1 cellular context compared by ENCODE assay signal in the genomic region with DNA sequence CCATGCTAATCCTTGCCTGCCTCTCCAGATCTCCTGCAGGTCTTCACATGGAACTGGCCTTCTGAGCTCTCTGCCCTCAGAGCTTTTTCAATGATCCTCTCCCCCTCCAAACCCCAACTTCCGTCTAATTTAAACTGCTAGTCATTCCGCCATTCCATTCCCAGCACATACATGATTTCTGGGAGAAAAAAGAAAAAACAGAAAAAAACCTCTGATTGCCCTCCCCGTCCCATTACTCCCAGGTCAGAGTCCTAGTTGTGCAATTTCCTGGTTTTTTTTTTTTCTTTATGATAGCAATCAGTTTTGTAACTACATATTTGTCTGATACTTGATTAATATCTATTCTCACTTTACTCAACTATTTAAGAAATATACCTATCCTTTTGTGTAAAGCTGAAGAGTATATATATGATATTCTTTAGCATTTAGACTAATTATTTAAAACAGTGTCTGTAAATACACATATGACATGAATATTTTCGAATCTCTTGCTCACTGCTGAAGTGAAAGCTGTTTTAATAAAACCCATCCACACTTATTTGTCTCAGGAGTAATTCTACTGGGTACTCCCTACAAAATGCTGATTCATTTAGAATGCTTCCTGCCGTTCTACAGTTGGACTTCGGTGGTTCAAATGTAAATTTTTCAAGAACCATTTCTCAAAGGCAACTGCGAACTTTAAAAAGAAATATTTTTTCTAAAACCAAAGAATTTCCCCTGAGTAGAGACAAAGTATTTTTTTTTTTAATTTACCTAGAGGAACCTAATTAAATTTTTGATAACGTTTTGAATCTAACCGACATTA.
TF ChIP-seq lines count a peak whose summit lies in the region.

No MANE protein-coding gene starts in this region.

TF ChIP-seq in K562, 482 proteins besides CTCF, POLR2A, EP300 and RAD21 (continued from another document):
- TF ChIP-seq, protein P1, sequence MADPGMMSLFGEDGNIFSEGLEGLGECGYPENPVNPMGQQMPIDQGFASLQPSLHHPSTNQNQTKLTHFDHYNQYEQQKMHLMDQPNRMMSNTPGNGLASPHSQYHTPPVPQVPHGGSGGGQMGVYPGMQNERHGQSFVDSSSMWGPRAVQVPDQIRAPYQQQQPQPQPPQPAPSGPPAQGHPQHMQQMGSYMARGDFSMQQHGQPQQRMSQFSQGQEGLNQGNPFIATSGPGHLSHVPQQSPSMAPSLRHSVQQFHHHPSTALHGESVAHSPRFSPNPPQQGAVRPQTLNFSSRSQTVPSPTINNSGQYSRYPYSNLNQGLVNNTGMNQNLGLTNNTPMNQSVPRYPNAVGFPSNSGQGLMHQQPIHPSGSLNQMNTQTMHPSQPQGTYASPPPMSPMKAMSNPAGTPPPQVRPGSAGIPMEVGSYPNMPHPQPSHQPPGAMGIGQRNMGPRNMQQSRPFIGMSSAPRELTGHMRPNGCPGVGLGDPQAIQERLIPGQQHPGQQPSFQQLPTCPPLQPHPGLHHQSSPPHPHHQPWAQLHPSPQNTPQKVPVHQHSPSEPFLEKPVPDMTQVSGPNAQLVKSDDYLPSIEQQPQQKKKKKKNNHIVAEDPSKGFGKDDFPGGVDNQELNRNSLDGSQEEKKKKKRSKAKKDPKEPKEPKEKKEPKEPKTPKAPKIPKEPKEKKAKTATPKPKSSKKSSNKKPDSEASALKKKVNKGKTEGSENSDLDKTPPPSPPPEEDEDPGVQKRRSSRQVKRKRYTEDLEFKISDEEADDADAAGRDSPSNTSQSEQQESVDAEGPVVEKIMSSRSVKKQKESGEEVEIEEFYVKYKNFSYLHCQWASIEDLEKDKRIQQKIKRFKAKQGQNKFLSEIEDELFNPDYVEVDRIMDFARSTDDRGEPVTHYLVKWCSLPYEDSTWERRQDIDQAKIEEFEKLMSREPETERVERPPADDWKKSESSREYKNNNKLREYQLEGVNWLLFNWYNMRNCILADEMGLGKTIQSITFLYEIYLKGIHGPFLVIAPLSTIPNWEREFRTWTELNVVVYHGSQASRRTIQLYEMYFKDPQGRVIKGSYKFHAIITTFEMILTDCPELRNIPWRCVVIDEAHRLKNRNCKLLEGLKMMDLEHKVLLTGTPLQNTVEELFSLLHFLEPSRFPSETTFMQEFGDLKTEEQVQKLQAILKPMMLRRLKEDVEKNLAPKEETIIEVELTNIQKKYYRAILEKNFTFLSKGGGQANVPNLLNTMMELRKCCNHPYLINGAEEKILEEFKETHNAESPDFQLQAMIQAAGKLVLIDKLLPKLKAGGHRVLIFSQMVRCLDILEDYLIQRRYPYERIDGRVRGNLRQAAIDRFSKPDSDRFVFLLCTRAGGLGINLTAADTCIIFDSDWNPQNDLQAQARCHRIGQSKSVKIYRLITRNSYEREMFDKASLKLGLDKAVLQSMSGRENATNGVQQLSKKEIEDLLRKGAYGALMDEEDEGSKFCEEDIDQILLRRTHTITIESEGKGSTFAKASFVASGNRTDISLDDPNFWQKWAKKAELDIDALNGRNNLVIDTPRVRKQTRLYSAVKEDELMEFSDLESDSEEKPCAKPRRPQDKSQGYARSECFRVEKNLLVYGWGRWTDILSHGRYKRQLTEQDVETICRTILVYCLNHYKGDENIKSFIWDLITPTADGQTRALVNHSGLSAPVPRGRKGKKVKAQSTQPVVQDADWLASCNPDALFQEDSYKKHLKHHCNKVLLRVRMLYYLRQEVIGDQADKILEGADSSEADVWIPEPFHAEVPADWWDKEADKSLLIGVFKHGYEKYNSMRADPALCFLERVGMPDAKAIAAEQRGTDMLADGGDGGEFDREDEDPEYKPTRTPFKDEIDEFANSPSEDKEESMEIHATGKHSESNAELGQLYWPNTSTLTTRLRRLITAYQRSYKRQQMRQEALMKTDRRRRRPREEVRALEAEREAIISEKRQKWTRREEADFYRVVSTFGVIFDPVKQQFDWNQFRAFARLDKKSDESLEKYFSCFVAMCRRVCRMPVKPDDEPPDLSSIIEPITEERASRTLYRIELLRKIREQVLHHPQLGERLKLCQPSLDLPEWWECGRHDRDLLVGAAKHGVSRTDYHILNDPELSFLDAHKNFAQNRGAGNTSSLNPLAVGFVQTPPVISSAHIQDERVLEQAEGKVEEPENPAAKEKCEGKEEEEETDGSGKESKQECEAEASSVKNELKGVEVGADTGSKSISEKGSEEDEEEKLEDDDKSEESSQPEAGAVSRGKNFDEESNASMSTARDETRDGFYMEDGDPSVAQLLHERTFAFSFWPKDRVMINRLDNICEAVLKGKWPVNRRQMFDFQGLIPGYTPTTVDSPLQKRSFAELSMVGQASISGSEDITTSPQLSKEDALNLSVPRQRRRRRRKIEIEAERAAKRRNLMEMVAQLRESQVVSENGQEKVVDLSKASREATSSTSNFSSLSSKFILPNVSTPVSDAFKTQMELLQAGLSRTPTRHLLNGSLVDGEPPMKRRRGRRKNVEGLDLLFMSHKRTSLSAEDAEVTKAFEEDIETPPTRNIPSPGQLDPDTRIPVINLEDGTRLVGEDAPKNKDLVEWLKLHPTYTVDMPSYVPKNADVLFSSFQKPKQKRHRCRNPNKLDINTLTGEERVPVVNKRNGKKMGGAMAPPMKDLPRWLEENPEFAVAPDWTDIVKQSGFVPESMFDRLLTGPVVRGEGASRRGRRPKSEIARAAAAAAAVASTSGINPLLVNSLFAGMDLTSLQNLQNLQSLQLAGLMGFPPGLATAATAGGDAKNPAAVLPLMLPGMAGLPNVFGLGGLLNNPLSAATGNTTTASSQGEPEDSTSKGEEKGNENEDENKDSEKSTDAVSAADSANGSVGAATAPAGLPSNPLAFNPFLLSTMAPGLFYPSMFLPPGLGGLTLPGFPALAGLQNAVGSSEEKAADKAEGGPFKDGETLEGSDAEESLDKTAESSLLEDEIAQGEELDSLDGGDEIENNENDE (IDR thresholded peaks at IDR 0.05; ENCODE audit: low read depth, low read length) = no peak
- TF ChIP-seq MAFK (IDR thresholded peaks at IDR 0.05; ENCODE audit: low read length) = peak; percentile 73
- TF ChIP-seq CBFB (CRISPR knock-in tag; IDR thresholded peaks at IDR 0.05) = no peak
- no peak for TF ChIP-seq ZFP30 (CRISPR knock-in tag; IDR thresholded peaks at IDR 0.05; ENCODE audit: borderline replicate concordance)
- TF ChIP-seq, protein P2, sequence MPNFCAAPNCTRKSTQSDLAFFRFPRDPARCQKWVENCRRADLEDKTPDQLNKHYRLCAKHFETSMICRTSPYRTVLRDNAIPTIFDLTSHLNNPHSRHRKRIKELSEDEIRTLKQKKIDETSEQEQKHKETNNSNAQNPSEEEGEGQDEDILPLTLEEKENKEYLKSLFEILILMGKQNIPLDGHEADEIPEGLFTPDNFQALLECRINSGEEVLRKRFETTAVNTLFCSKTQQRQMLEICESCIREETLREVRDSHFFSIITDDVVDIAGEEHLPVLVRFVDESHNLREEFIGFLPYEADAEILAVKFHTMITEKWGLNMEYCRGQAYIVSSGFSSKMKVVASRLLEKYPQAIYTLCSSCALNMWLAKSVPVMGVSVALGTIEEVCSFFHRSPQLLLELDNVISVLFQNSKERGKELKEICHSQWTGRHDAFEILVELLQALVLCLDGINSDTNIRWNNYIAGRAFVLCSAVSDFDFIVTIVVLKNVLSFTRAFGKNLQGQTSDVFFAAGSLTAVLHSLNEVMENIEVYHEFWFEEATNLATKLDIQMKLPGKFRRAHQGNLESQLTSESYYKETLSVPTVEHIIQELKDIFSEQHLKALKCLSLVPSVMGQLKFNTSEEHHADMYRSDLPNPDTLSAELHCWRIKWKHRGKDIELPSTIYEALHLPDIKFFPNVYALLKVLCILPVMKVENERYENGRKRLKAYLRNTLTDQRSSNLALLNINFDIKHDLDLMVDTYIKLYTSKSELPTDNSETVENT (CRISPR knock-in tag; IDR thresholded peaks at IDR 0.05) = no peak
- no peak for TF ChIP-seq ETV5 (CRISPR knock-in tag; IDR thresholded peaks at IDR 0.05; ENCODE audit: low read depth)
- no peak for TF ChIP-seq HDAC8 (tag; IDR thresholded peaks at IDR 0.05)
- no peak for TF ChIP-seq HMGN3 (IDR thresholded peaks at IDR 0.05; ENCODE audit: borderline replicate concordance, extremely low read depth, insufficient read length, low read depth, low read length)
- TF ChIP-seq HNRNPL (IDR thresholded peaks at IDR 0.05; ENCODE audit: low read depth, low read length) = no peak
- peak; percentile 93 for TF ChIP-seq C11orf30 (IDR thresholded peaks at IDR 0.05; ENCODE audit: low read depth)
- no peak for TF ChIP-seq ARID2 (IDR thresholded peaks at IDR 0.05)
- TF ChIP-seq, protein P3, sequence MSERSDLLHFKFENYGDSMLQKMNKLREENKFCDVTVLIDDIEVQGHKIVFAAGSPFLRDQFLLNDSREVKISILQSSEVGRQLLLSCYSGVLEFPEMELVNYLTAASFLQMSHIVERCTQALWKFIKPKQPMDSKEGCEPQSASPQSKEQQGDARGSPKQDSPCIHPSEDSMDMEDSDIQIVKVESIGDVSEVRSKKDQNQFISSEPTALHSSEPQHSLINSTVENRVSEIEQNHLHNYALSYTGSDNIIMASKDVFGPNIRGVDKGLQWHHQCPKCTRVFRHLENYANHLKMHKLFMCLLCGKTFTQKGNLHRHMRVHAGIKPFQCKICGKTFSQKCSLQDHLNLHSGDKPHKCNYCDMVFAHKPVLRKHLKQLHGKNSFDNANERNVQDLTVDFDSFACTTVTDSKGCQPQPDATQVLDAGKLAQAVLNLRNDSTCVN (CRISPR knock-in tag; IDR thresholded peaks at IDR 0.05) = no peak
- TF ChIP-seq CC2D1A (IDR thresholded peaks at IDR 0.05) = no peak
- 0 out of 4 replicates have a peak, but pooled peaks of 1 of the 2 experiments have one; percentile 42 for TF ChIP-seq TEAD1 (CRISPR knock-in tag; IDR thresholded peaks at IDR 0.05)
- TF ChIP-seq MEF2A (IDR thresholded peaks at IDR 0.05; ENCODE audit: control insufficient read depth, low read depth, low read length) = no peak
